13 cellular contexts compared by ENCODE assay signal in the genomic region with DNA sequence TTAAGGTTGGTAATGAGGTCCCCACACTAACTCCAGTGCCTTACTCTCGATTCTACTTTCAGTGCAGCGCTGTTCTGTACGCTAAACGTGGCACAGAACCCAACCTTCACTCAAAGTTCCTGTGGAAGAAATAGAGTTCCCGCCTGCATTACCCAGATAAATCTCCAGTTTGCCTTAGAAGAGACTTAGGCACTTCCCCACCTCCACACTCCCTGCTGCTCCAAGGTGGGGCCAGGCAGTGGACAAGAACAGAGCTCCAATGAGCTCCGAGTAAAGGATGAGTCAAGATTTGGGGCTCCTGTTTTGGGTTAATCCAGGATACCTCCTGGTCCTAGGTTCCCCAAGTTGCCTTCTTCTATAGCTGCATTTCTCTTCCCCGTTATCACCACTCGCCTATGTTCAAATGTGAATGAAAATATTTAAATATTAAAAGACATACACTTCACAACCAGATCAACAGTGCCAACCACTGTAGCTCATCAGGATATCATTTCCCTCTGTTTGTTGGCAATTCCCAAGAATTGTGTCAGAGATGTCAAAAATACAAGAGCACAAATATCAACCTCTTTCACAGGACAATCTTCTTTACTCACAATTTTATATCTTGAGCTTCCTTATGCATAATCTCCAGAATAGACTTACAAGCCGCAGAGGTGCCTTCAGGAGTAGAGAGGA. TPM values are rescaled to one million over a fixed set of nuclear protein-coding genes. Genes with fewer than 3 reads are reported as not detected.
DNase-seq lines count a peak whose midpoint lies in the region; FAIRE-seq and TF ChIP-seq lines count a peak whose summit lies in the region.
"Had no signal": no experiment of that assay in that cellular context is flagged by ENCODE, and none has a peak within 500 bp of the region (broad histone marks: within the 10 kb centered on the region; RNA-seq: fewer than 3 reads in every experiment).

No MANE protein-coding gene starts in this region.

- FAIRE-seq in H54 (lab: Jason Lieb, UNC): no peak
- FAIRE-seq: GM18507 had no signal

- no peaks in the 10 kb centered on the region for H3K9me3 Mint-ChIP-seq in activated T-helper 1 cell treated with anti-CD3 and anti-CD28 coated beads, Interleukin-12 subunit alpha, Interleukin-12 subunit beta, Interleukin-2, Interleukin-4 antibody, amounts not matched to agents 30 ng/mL and 10 ng/mL and 1 ng/mL, durations not matched to agents 14 hours and 24 hours and 36 hours
- H3K9me3 Mint-ChIP-seq in immature natural killer cell: no peaks in the 10 kb centered on the region

- no peak for DNase-seq in A673 (ENCODE audit: low spot score)
- DNase-seq in H54 (ENCODE audit: insufficient read length, low spot score): peak; percentile 61
- no peak for DNase-seq in activated T-helper 1 cell treated with anti-CD3 and anti-CD28 coated beads, Interleukin-12 subunit alpha, Interleukin-12 subunit beta, Interleukin-2, Interleukin-4 antibody, amounts not matched to agents 30 ng/mL and 10 ng/mL and 1 ng/mL, durations not matched to agents 14 hours and 24 hours and 36 hours (ENCODE audit: low spot score)
- no peak for DNase-seq in immature natural killer cell
- no peak for DNase-seq in coronary artery (ENCODE audit: low spot score)
- DNase-seq in DMS114 treated with DMSO at 0.1 percent for 48 hours (lab: John Stamatoyannopoulos, UW; ENCODE audit: unreplicated experiment): no peak
- DNase-seq in BE2C: no peak
- no peak for DNase-seq in GDM1 (lab: John Stamatoyannopoulos, UW)
- DNase-seq: activated CD4-positive, alpha-beta T cell treated with anti-CD3 and anti-CD28 coated beads, Interleukin-2, amount 50 U/mL, for 48 hours; Caco-2; H7; retina had no signal

- no peak overlapping the region for H3K27ac Mint-ChIP-seq in activated T-helper 1 cell treated with anti-CD3 and anti-CD28 coated beads, Interleukin-12 subunit alpha, Interleukin-12 subunit beta, Interleukin-2, Interleukin-4 antibody, amounts not matched to agents 30 ng/mL and 10 ng/mL and 1 ng/mL, durations not matched to agents 14 hours and 24 hours and 36 hours
- peak overlapping the region; percentile 7 to 74 (median 51) for H3K27ac Mint-ChIP-seq in immature natural killer cell

- H3K4me1 ChIP-seq in A673 (ENCODE audit: insufficient read depth, low read length, poor library complexity, severe bottlenecking) (peaks cover 79% of the 10 kb centered on the region), BE2C (peaks cover 18% of the 10 kb centered on the region)
- H3K4me1 ChIP-seq: Caco-2 had no signal

- intact Hi-C loops in A673 (cut with micrococcal nuclease; ENCODE audit: unreplicated experiment): no loop called here
- intact Hi-C loops in activated T-helper 1 cell treated with anti-CD3 and anti-CD28 coated beads, Interleukin-12 subunit alpha, Interleukin-12 subunit beta, Interleukin-2, Interleukin-4 antibody, amounts not matched to agents 30 ng/mL and 10 ng/mL and 1 ng/mL, durations not matched to agents 14 hours and 24 hours and 36 hours (cut with micrococcal nuclease): loop anchor here (2.0 kb wide), 2 partner anchors 48 to 58 kb away; partner anchors contain the start of gene MALSU1

- peaks cover 18% of the 10 kb centered on the region for H3K27me3 Mint-ChIP-seq in activated T-helper 1 cell treated with anti-CD3 and anti-CD28 coated beads, Interleukin-12 subunit alpha, Interleukin-12 subunit beta, Interleukin-2, Interleukin-4 antibody, amounts not matched to agents 30 ng/mL and 10 ng/mL and 1 ng/mL, durations not matched to agents 14 hours and 24 hours and 36 hours (ENCODE audit: insufficient read depth)
- peaks cover 2 to 4% (median 3%) of the 10 kb centered on the region in 3 donors for H3K27me3 Mint-ChIP-seq in immature natural killer cell (ENCODE audit: low read depth in 3 of 3)

- no peak for TF ChIP-seq POLR2A in H54 (IDR thresholded peaks at IDR 0.05; ENCODE audit: low read depth, low read length)

- CTCF ChIA-PET in A673 (lab: Charles Lee): no interaction called here

- H3K4me1 Mint-ChIP-seq in activated T-helper 1 cell treated with anti-CD3 and anti-CD28 coated beads, Interleukin-12 subunit alpha, Interleukin-12 subunit beta, Interleukin-2, Interleukin-4 antibody, amounts not matched to agents 30 ng/mL and 10 ng/mL and 1 ng/mL, durations not matched to agents 14 hours and 24 hours and 36 hours (ENCODE audit: low read depth): peaks cover 31% of the 10 kb centered on the region
- H3K4me1 Mint-ChIP-seq in immature natural killer cell: peaks cover 18 to 19% of the 10 kb centered on the region in 2 donors

- H3K27ac ChIP-seq in A673 (ENCODE audit: low read depth, low read length, poor library complexity, severe bottlenecking) (peak overlapping the region; percentile 60), coronary artery (no peak overlapping the region)

- H3K9me3 ChIP-seq in A673 (ENCODE audit: low read depth, low read length, poor library complexity, severe bottlenecking) (no peaks in the 10 kb centered on the region), BE2C (no peaks in the 10 kb centered on the region)
- H3K9me3 ChIP-seq: Caco-2 had no signal

- POLR2A ChIA-PET in A673 (lab: Charles Lee; ENCODE audit: low non-redundant PET): interaction anchor here (0.6 kb wide), 2 partner anchors 28 to 120 kb away, joined by 3 read pairs; no protein-coding TSS in a partner anchor

- no peaks in the 10 kb centered on the region for H3K27me3 ChIP-seq in A673 (replicated peaks; ENCODE audit: insufficient read depth, low read depth, low read length, poor library complexity)
- H3K27me3 ChIP-seq in BE2C: no peaks in the 10 kb centered on the region

- H3K4me3 Mint-ChIP-seq in activated T-helper 1 cell treated with anti-CD3 and anti-CD28 coated beads, Interleukin-12 subunit alpha, Interleukin-12 subunit beta, Interleukin-2, Interleukin-4 antibody, amounts not matched to agents 30 ng/mL and 10 ng/mL and 1 ng/mL, durations not matched to agents 14 hours and 24 hours and 36 hours: peak overlapping the region; percentile 48
- peak overlapping the region; percentile 69 to 88 (median 73) for H3K4me3 Mint-ChIP-seq in immature natural killer cell

- BruUV-seq in A673 (replicated peaks; lab: Mats Ljungman, UMichigan): TSS peak; percentile 50

- no peak for TF ChIP-seq CTCF in A673 (conservative IDR thresholded peaks at IDR 0.05; ENCODE audit: low read depth, low read length)
- TF ChIP-seq CTCF in coronary artery (IDR thresholded peaks at IDR 0.05): no peak
- TF ChIP-seq CTCF in BE2C (IDR thresholded peaks at IDR 0.05; ENCODE audit: low read depth, low read length): no peak

- H3K36me3 Mint-ChIP-seq in activated T-helper 1 cell treated with anti-CD3 and anti-CD28 coated beads, Interleukin-12 subunit alpha, Interleukin-12 subunit beta, Interleukin-2, Interleukin-4 antibody, amounts not matched to agents 30 ng/mL and 10 ng/mL and 1 ng/mL, durations not matched to agents 14 hours and 24 hours and 36 hours (ENCODE audit: low read depth): peaks cover 13% of the 10 kb centered on the region
- H3K36me3 Mint-ChIP-seq in immature natural killer cell: peaks cover 0 to 3% (median 0%) of the 10 kb centered on the region in 3 donors

- H3K36me3 ChIP-seq in A673 (ENCODE audit: insufficient read depth, low read length, poor library complexity, severe bottlenecking) (peaks cover 25% of the 10 kb centered on the region), BE2C (peaks cover 57% of the 10 kb centered on the region)

- H3K4me3 ChIP-seq in A673 (ENCODE audit: low read depth, low read length, poor library complexity, severe bottlenecking) (peak overlapping the region; percentile 3), coronary artery (no peak overlapping the region), BE2C (ENCODE audit: low read depth, low read length) (no peak overlapping the region)

RNA-seq across cellular contexts. Expression of gene MALSU1, which starts 48.0 kb away (rescaled TPM):
- total RNA-seq in A673 (2021): 92.1 and 92.6 TPM in 2 replicates
- total RNA-seq in activated T-helper 1 cell treated with anti-CD3 and anti-CD28 coated beads, Interleukin-12 subunit alpha, Interleukin-12 subunit beta, Interleukin-2, Interleukin-4 antibody, amounts not matched to agents 30 ng/mL and 10 ng/mL and 1 ng/mL, durations not matched to agents 14 hours and 24 hours and 36 hours: 92.3 and 92.8 TPM in 2 replicates
- 10 to 100 TPM; 44.5 to 64.8 (median 47.6) TPM for polyA plus RNA-seq in immature natural killer cell
- 93.8 TPM for polyA plus RNA-seq in BE2C (2012; ENCODE audit: insufficient read depth, insufficient read length, low read depth)
